Comparison of ENCODE assay signal across 2 cellular contexts in genomic region chr22:50620861-50621490, GRCh38.
TF ChIP-seq lines count a peak whose summit lies in the region.

No MANE protein-coding gene starts in this region.

TF ChIP-seq in HEK293, 187 proteins besides CTCF, POLR2A, EP300 and RAD21 (continued from another document and continues in another):
- no peak for TF ChIP-seq ZNF645 (tag by site-specific recombination; IDR thresholded peaks at IDR 0.05)
- TF ChIP-seq ZNF521 (tag by site-specific recombination; IDR thresholded peaks at IDR 0.05): no peak
- no peak for TF ChIP-seq ZFP37 (tag by site-specific recombination; IDR thresholded peaks at IDR 0.05)
- TF ChIP-seq ZNF24 (tag by site-specific recombination; IDR thresholded peaks at IDR 0.05): no peak
- TF ChIP-seq ZNF223 (tag by site-specific recombination; IDR thresholded peaks at IDR 0.05): no peak
- TF ChIP-seq HOXA7 (CRISPR knock-in tag; IDR thresholded peaks at IDR 0.05; ENCODE audit: borderline replicate concordance): no peak
- no peak for TF ChIP-seq ZNF391 (tag by site-specific recombination; IDR thresholded peaks at IDR 0.05; ENCODE audit: borderline replicate concordance, low read depth)
- TF ChIP-seq ZNF626 (tag by site-specific recombination; IDR thresholded peaks at IDR 0.05): no peak
- TF ChIP-seq TCF7L2 (IDR thresholded peaks at IDR 0.05; ENCODE audit: borderline replicate concordance, low read depth, low read length): no peak
- no peak for TF ChIP-seq ZNF560 (tag by site-specific recombination; IDR thresholded peaks at IDR 0.05; ENCODE audit: borderline replicate concordance)
- no peak for TF ChIP-seq OVOL3 (tag by site-specific recombination; IDR thresholded peaks at IDR 0.05)
- no peak for TF ChIP-seq ZNF350 (tag by site-specific recombination; IDR thresholded peaks at IDR 0.05)
- TF ChIP-seq ZNF561 (tag by site-specific recombination; IDR thresholded peaks at IDR 0.05; ENCODE audit: borderline replicate concordance): no peak
- no peak for TF ChIP-seq KLF9 (tag by site-specific recombination; IDR thresholded peaks at IDR 0.05; ENCODE audit: low read depth)
- TF ChIP-seq ZNF146 (tag by site-specific recombination; IDR thresholded peaks at IDR 0.05): no peak
- TF ChIP-seq ZNF692 (tag by site-specific recombination; IDR thresholded peaks at IDR 0.05): no peak
- no peak for TF ChIP-seq ZNF785 (tag by site-specific recombination; IDR thresholded peaks at IDR 0.05)
- TF ChIP-seq ZNF792 (tag by site-specific recombination; IDR thresholded peaks at IDR 0.05): no peak
- TF ChIP-seq ZNF501 (tag by site-specific recombination; IDR thresholded peaks at IDR 0.05): no peak
- no peak for TF ChIP-seq ZNF529 (tag by site-specific recombination; IDR thresholded peaks at IDR 0.05; ENCODE audit: insufficient replicate concordance)
- TF ChIP-seq ZBTB44 (tag by site-specific recombination; IDR thresholded peaks at IDR 0.05): no peak
- TF ChIP-seq ATF2 (tag by site-specific recombination; IDR thresholded peaks at IDR 0.05; ENCODE audit: low read depth): peak; percentile 98
- no peak for TF ChIP-seq KLF1 (tag by site-specific recombination; IDR thresholded peaks at IDR 0.05)
- no peak for TF ChIP-seq RBAK (tag by site-specific recombination; IDR thresholded peaks at IDR 0.05)
- peak; percentile 27; the same call in 1 of the 2 replicates for TF ChIP-seq ZFHX2 (tag by site-specific recombination; conservative IDR thresholded peaks at IDR 0.05)
- TF ChIP-seq ZBTB17 (tag by site-specific recombination; IDR thresholded peaks at IDR 0.05): peak; percentile 22; the same call in 1 of the 2 replicates
- TF ChIP-seq SCRT2 (tag by site-specific recombination; IDR thresholded peaks at IDR 0.05): no peak
- no peak for TF ChIP-seq SALL2 (tag by site-specific recombination; IDR thresholded peaks at IDR 0.05; ENCODE audit: borderline replicate concordance)
- no peak for TF ChIP-seq ZNF132 (tag by site-specific recombination; IDR thresholded peaks at IDR 0.05; ENCODE audit: borderline replicate concordance)
- peak; percentile 77 for TF ChIP-seq ZBTB26 (tag by site-specific recombination; optimal IDR thresholded peaks at IDR 0.05)

TF ChIP-seq in HepG2, 621 proteins besides CTCF, POLR2A, EP300 and RAD21 (continued from another document and continues in another):
- TF ChIP-seq PRDM15 (CRISPR knock-in tag; IDR thresholded peaks at IDR 0.05) (no peak), CENPBD1 (CRISPR knock-in tag; IDR thresholded peaks at IDR 0.05; ENCODE audit: borderline replicate concordance, low read depth) (no peak), ZNF30 (CRISPR knock-in tag; IDR thresholded peaks at IDR 0.05) (0 out of 2 replicates have a peak, but pooled peaks have one; percentile 54), FUBP1 (CRISPR knock-in tag; IDR thresholded peaks at IDR 0.05; ENCODE audit: borderline replicate concordance) (0 out of 2 replicates have a peak, but pooled peaks have one; percentile 61), SMAD1 (CRISPR knock-in tag; IDR thresholded peaks at IDR 0.05; ENCODE audit: borderline replicate concordance, low read depth) (no peak), DZIP1 (CRISPR knock-in tag; IDR thresholded peaks at IDR 0.05) (no peak), SNAI1 (CRISPR knock-in tag; IDR thresholded peaks at IDR 0.05; ENCODE audit: borderline replicate concordance) (no peak), ZNF33B (CRISPR knock-in tag; IDR thresholded peaks at IDR 0.05) (no peak), EZH2 (conservative IDR thresholded peaks at IDR 0.05; ENCODE audit: low read depth, low read length) (no peak), SRF (IDR thresholded peaks at IDR 0.05; ENCODE audit: low read depth, low read length) (no peak), RFXAP (CRISPR knock-in tag; IDR thresholded peaks at IDR 0.05; ENCODE audit: borderline replicate concordance) (no peak), ZNF124 (CRISPR knock-in tag; IDR thresholded peaks at IDR 0.05) (0 out of 2 replicates have a peak, but pooled peaks have one; percentile 2), ZNF143 (CRISPR knock-in tag; IDR thresholded peaks at IDR 0.05) (0 out of 2 replicates have a peak, but pooled peaks have one; percentile 2), NFKBIZ (CRISPR knock-in tag; IDR thresholded peaks at IDR 0.05) (no peak), BATF2 (CRISPR knock-in tag; IDR thresholded peaks at IDR 0.05) (no peak), ZNF609 (CRISPR knock-in tag; IDR thresholded peaks at IDR 0.05; ENCODE audit: borderline replicate concordance) (0 out of 2 replicates have a peak, but pooled peaks have one; percentile 14), ZNF296 (CRISPR knock-in tag; conservative IDR thresholded peaks at IDR 0.05) (no peak), ZNF782 (CRISPR knock-in tag; IDR thresholded peaks at IDR 0.05; ENCODE audit: borderline replicate concordance) (no peak), FOXA3 (CRISPR knock-in tag; IDR thresholded peaks at IDR 0.05) (no peak), ZBTB26 (CRISPR knock-in tag; IDR thresholded peaks at IDR 0.05; ENCODE audit: borderline replicate concordance) (no peak), ZBTB1 (CRISPR knock-in tag; IDR thresholded peaks at IDR 0.05; ENCODE audit: borderline replicate concordance) (no peak), ZNF546 (CRISPR knock-in tag; conservative IDR thresholded peaks at IDR 0.05) (no peak), ZNF430 (CRISPR knock-in tag; IDR thresholded peaks at IDR 0.05) (no peak), SMARCC2 (IDR thresholded peaks at IDR 0.05) (no peak), ARNT2 (CRISPR knock-in tag; IDR thresholded peaks at IDR 0.05; ENCODE audit: low read depth) (no peak), ZMYM3 (CRISPR knock-in tag; IDR thresholded peaks at IDR 0.05) (peak; percentile 19; the same call in 1 of the 2 replicates), ZNF841 (CRISPR knock-in tag; IDR thresholded peaks at IDR 0.05; ENCODE audit: borderline replicate concordance) (no peak), HMGXB4 (CRISPR knock-in tag; IDR thresholded peaks at IDR 0.05; ENCODE audit: borderline replicate concordance in 1 of 2, low read depth in 1 of 2) (peak; percentile 5 to 15; a peak in 1 of 4 replicates), TBP (CRISPR knock-in tag; IDR thresholded peaks at IDR 0.05) (no peak)
